In the genomic region with DNA sequence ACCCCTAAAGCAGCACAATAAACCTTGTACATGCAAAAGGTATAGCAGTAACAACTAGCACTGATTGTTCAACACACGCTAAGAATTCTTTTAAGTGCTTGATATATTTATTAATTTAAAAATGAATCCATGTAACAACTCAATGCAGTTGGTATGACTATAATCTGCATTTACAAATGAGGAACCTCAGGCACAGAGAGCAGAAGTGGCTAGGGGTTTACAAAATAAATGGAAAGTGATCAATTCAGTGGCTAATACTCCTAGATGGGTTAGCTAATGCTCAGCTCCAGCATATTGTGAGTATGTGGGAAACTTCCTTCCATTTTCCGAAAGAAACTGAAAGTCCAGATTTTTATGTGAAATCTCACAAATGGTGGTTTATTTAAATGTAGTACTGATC, we compare ENCODE assay signal across 10 cellular contexts.
DNase-seq lines count a peak whose midpoint lies in the region; ATAC-seq, FAIRE-seq and TF ChIP-seq lines count a peak whose summit lies in the region.
"Had no signal": no experiment of that assay in that cellular context is flagged by ENCODE, and none has a peak within 500 bp of the region (broad histone marks: within the 10 kb centered on the region; RNA-seq: fewer than 3 reads in every experiment).

No MANE protein-coding gene starts in this region.

- H3K79me2 ChIP-seq in GM12878 (ENCODE audit: control insufficient read depth, insufficient read depth, low read length), result no peaks in the 10 kb centered on the region; the same call in 1 of the 2 replicates

- H3K4me1 ChIP-seq in GM12878 (ENCODE audit: control insufficient read depth, insufficient read depth, low read length) (peaks cover 3% of the 10 kb centered on the region; the same call in 1 of the 2 replicates), testis (no peaks in the 10 kb centered on the region)

- 23% methylated on average over 2 of the region's 2 CpGs for WGBS in GM12878 (ENCODE audit: insufficient coverage, insufficient replicate concordance, low lambda C conversion rate, missing lambda C conversion rate)
- 90 to 92% methylated on average over 2 of the region's 2 CpGs for WGBS in testis, 2 donors

- no peak for TF ChIP-seq EP300 in GM12878 (IDR thresholded peaks at IDR 0.05; ENCODE audit: borderline replicate concordance in 1 of 2, control insufficient read depth in 1 of 2, low read depth in 2 of 2, low read length in 2 of 2)

- DNase-seq in GM12865 (ENCODE audit: low read depth) (peak; percentile 3), GM12878 (ENCODE audit: low read depth, low spot score) (no peak), testis (no peak), HT-29 (ENCODE audit: low spot score) (no peak), NCI-H526 treated with DMSO at 0.1 percent for 48 hours (lab: John Stamatoyannopoulos, UW) (no peak)
- DNase-seq: MG63, RPMI8226 had no signal

- peak; percentile 24 for ATAC-seq in GM19455 (IDR thresholded peaks at IDR 0.05; ENCODE audit: unreplicated experiment)
- peak; percentile 50 for ATAC-seq in HG03432 (IDR thresholded peaks at IDR 0.05; ENCODE audit: unreplicated experiment)
- peak; percentile 75 for ATAC-seq in GM12878
- ATAC-seq in GM21367 (IDR thresholded peaks at IDR 0.05; ENCODE audit: unreplicated experiment), result no peak

- TF ChIP-seq CTCF in GM12865 (IDR thresholded peaks at IDR 0.05; ENCODE audit: insufficient read depth, low read depth, low read length, missing control alignments) (no peak), GM12878 (IDR thresholded peaks at IDR 0.05 in 2 of 3, conservative IDR thresholded peaks at IDR 0.05 in 1 of 3; ENCODE audit: control insufficient read depth in 2 of 3, extremely low read depth in 1 of 3, insufficient read depth in 1 of 3, low read depth in 3 of 3, low read length in 3 of 3) (no peak), testis (IDR thresholded peaks at IDR 0.05) (no peak)

- no TSS peak for BruUV-seq in GM12878 (replicated peaks; lab: Mats Ljungman, UMichigan)

- H3K27ac ChIP-seq in GM12878 (ENCODE audit: control insufficient read depth, insufficient read depth) (peak overlapping the region; percentile 74), testis (no peak overlapping the region)

- TF ChIP-seq RAD21 in GM12878 (IDR thresholded peaks at IDR 0.05; ENCODE audit: insufficient read depth, low read depth, low read length), result no peak

- no peak for FAIRE-seq in GM12878 (lab: Jason Lieb, UNC)

- TF ChIP-seq POLR2A in GM12878 (IDR thresholded peaks at IDR 0.05; ENCODE audit: low read depth, low read length) (no peak), testis (IDR thresholded peaks at IDR 0.05) (no peak)

- RAD21 ChIA-PET in GM12878 (lab: Charles Lee; ENCODE audit: unreplicated experiment), result interaction anchor here (0.6 to 1.2 kb wide), 2 partner anchors 15 to 122 kb away, joined by 3 read pairs; no protein-coding TSS in a partner anchor

- SMC1A ChIA-PET in GM12878 (lab: Charles Lee; ENCODE audit: uncharacterized antibody, unreplicated experiment), result interaction anchor here (1.5 kb wide), 1 partner anchor 27 kb away, joined by 7 read pairs; no protein-coding TSS in a partner anchor

- in situ Hi-C loops in GM12878 (cut with MboI), result no loop called here

- H4K20me1 ChIP-seq in GM12878 (ENCODE audit: control insufficient read depth, insufficient read depth), result no peaks in the 10 kb centered on the region

- H3K4me3 ChIP-seq in GM12865 (ENCODE audit: low read depth, low read length), result no peak overlapping the region
- peak overlapping the region; percentile 23; the same call in 1 of the 2 replicates for H3K4me3 ChIP-seq in GM12878
- no peak overlapping the region for H3K4me3 ChIP-seq in testis
- H3K4me3 ChIP-seq: MG63 had no signal

- H2AFZ ChIP-seq in GM12878 (ENCODE audit: control insufficient read depth, low read depth, low read length), result peak overlapping the region; percentile 46

- intact Hi-C loops in GM12878 (cut with micrococcal nuclease; ENCODE audit: unreplicated experiment) (loop anchor here (2.0 to 5.0 kb wide), 2 partner anchors 97 to 130 kb away; a partner anchor contains a TSS), testis (cut with DNase I; ENCODE audit: low total_unique reads) (no loop called here)

- peak overlapping the region; percentile 75 for H3K4me2 ChIP-seq in GM12878 (ENCODE audit: control insufficient read depth, insufficient read depth)

- H3K9me3 ChIP-seq in GM12878 (replicated peaks; ENCODE audit: control insufficient read depth, insufficient read depth, low read length), result no peaks in the 10 kb centered on the region; the same call in 2 of the 3 replicates
- no peaks in the 10 kb centered on the region for H3K9me3 ChIP-seq in testis
- H3K9me3 ChIP-seq: MG63 had no signal

- H3K27me3 ChIP-seq in GM12878 (replicated peaks in 1 of 2; ENCODE audit: control insufficient read depth in 2 of 2, insufficient read depth in 2 of 2, low read length in 1 of 2) (no peaks in the 10 kb centered on the region), testis (no peaks in the 10 kb centered on the region)
- H3K27me3 ChIP-seq: MG63 had no signal

- CTCF ChIA-PET in GM12878 (lab: Yijun Ruan, JAX), result interaction anchor here (1.3 kb wide), 1 partner anchor 44 kb away, joined by 4 read pairs; no protein-coding TSS in a partner anchor

- H3K36me3 ChIP-seq in GM12878 (ENCODE audit: control insufficient read depth in 2 of 2, insufficient read depth in 2 of 2, low read length in 1 of 2) (no peaks in the 10 kb centered on the region), testis (ENCODE audit: low read depth, missing control alignments) (no peaks in the 10 kb centered on the region)
- H3K36me3 ChIP-seq: MG63 had no signal

- POLR2A ChIA-PET in GM12878 (lab: Charles Lee), result no interaction called here

- H3K9ac ChIP-seq in GM12878 (ENCODE audit: control insufficient read depth, insufficient read depth, low read length), result no peak overlapping the region

TF ChIP-seq in GM12878, 131 proteins besides CTCF, POLR2A, EP300 and RAD21:
- TF ChIP-seq ZNF217 (IDR thresholded peaks at IDR 0.05) (0 out of 2 replicates have a peak, but pooled peaks have one; percentile 24), NFYA (IDR thresholded peaks at IDR 0.05; ENCODE audit: borderline replicate concordance, low read depth, low read length) (no peak)
TF ChIP-seq in GM12878: peak in this region for 1.
